In genomic region chr13:44308352-44308751, GRCh38 we compare ENCODE assay signal across 20 cellular contexts.
DNase-seq lines count a peak whose midpoint lies in the region; ATAC-seq, FAIRE-seq and TF ChIP-seq lines count a peak whose summit lies in the region.
"Had no signal": no experiment of that assay in that cellular context is flagged by ENCODE, and none has a peak within 500 bp of the region (broad histone marks: within the 10 kb centered on the region; RNA-seq: fewer than 3 reads in every experiment).

No MANE protein-coding gene starts in this region.

- RAD21 ChIA-PET in HCT116 (lab: Charles Lee; ENCODE audit: low non-redundant PET in 1 of 2, low total read pairs in 2 of 2, uncharacterized antibody in 2 of 2, unreplicated experiment in 2 of 2), result interaction anchor here in 1 of 2 experiments (2.6 kb wide), 1 partner anchor 65 kb away, joined by 11 read pairs; no protein-coding TSS in a partner anchor

- H3K27ac Mint-ChIP-seq in nephron, result peak overlapping the region in 2 of 3 experiments; percentile 10 to 95

- TF ChIP-seq POLR2A in HCT116 (IDR thresholded peaks at IDR 0.05; ENCODE audit: borderline replicate concordance, extremely low read depth, insufficient read depth, insufficient read length), result no peak
- TF ChIP-seq POLR2A in K562 (conservative IDR thresholded peaks at IDR 0.05), result no peak

- peaks cover 67% of the 10 kb centered on the region for H3K4me1 Mint-ChIP-seq in nephron

- TF ChIP-seq CTCF in HCT116 (IDR thresholded peaks at IDR 0.05 in 2 of 3, conservative IDR thresholded peaks at IDR 0.05 in 1 of 3; ENCODE audit: borderline replicate concordance in 1 of 3, insufficient read depth in 1 of 3, low read depth in 2 of 3, low read length in 2 of 3) (no peak), K562 (IDR thresholded peaks at IDR 0.05 in 2 of 3, conservative IDR thresholded peaks at IDR 0.05 in 1 of 3; ENCODE audit: insufficient read depth in 2 of 3, low read depth in 1 of 3, low read length in 3 of 3) (no peak), nephron (IDR thresholded peaks at IDR 0.05; ENCODE audit: unreplicated experiment in 3 of 3) (no peak)

- no peak overlapping the region for H3K4me3 Mint-ChIP-seq in nephron
- H3K4me3 Mint-ChIP-seq: CD14-positive monocyte had no signal

- no peaks in the 10 kb centered on the region for H3K9me1 ChIP-seq in K562 (ENCODE audit: control insufficient read depth, insufficient read depth, low read length)

- no peaks in the 10 kb centered on the region for H3K9me3 Mint-ChIP-seq in nephron

- H3K36me3 Mint-ChIP-seq in nephron (ENCODE audit: low read depth), result no peaks in the 10 kb centered on the region
- H3K36me3 Mint-ChIP-seq: CD14-positive monocyte had no signal

- intact Hi-C loops in HCT116 (cut with micrococcal nuclease), result no loop called here
- intact Hi-C loops in K562 (cut with micrococcal nuclease), result loop anchor here (5.0 kb wide), 1 partner anchor 66 kb away; no protein-coding TSS in a partner anchor

- TF ChIP-seq EP300 in K562 (IDR thresholded peaks at IDR 0.05; ENCODE audit: low read length), result no peak

- H3K9me3 ChIP-seq in HCT116 (ENCODE audit: control insufficient read depth in 1 of 2, insufficient read depth in 1 of 2, low read depth in 1 of 2, low read length in 2 of 2) (no peaks in the 10 kb centered on the region), K562 (replicated peaks; ENCODE audit: control insufficient read depth, insufficient read depth, low read depth, low read length) (no peaks in the 10 kb centered on the region), thymus (ENCODE audit: control insufficient read depth) (no peaks in the 10 kb centered on the region)

- H3K4me1 ChIP-seq in HCT116 (ENCODE audit: control insufficient read depth in 1 of 2, insufficient read depth in 2 of 2, low read length in 2 of 2), result peaks cover 75 to 100% of the 10 kb centered on the region in 2 experiments
- no peaks in the 10 kb centered on the region for H3K4me1 ChIP-seq in K562 (replicated peaks in 1 of 2; ENCODE audit: control insufficient read depth in 2 of 2, insufficient read depth in 2 of 2, low read length in 2 of 2)
- H3K4me1 ChIP-seq in thymus (ENCODE audit: control insufficient read depth, insufficient read depth, low read length), result peaks cover 39% of the 10 kb centered on the region

- H3K9me2 ChIP-seq in HCT116 (ENCODE audit: insufficient read depth), result no peaks in the 10 kb centered on the region

- H3K4me3 ChIP-seq in HCT116 (replicated peaks in 1 of 2; ENCODE audit: low read depth in 1 of 2, low read length in 2 of 2) (no peak overlapping the region), K562 (no peak overlapping the region), thymus (ENCODE audit: low read length) (no peak overlapping the region)

- H3K36me3 ChIP-seq in HCT116 (ENCODE audit: control insufficient read depth in 1 of 2, insufficient read depth in 2 of 2, low read length in 2 of 2) (no peaks in the 10 kb centered on the region), K562 (ENCODE audit: control insufficient read depth, insufficient read depth, low read length) (no peaks in the 10 kb centered on the region), thymus (ENCODE audit: control insufficient read depth, insufficient read depth) (no peaks in the 10 kb centered on the region)

- H4K20me1 ChIP-seq in HCT116 (ENCODE audit: insufficient read depth) (no peaks in the 10 kb centered on the region), K562 (replicated peaks; ENCODE audit: control insufficient read depth, insufficient read depth, low read length) (no peaks in the 10 kb centered on the region)

- FAIRE-seq in K562 (lab: Jason Lieb, UNC), result no peak
- FAIRE-seq: H54, HTR-8/SVneo had no signal

- no peak for DNase-seq in HCT116 (ENCODE audit: low read depth, low spot score)
- DNase-seq in K562 (ENCODE audit: extremely low read depth in 1 of 4, low spot score in 3 of 4), result no peak
- DNase-seq in NCI-H1694 treated with DMSO at 0.1 percent for 48 hours (lab: John Stamatoyannopoulos, UW), result no peak
- no peak for DNase-seq in KG1 (lab: John Stamatoyannopoulos, UW)
- DNase-seq: ACHN, AML-193, NCI-H1048, NCI-H1436 treated with DMSO at 0.1 percent for 48 hours, NCI-H2081, NCI-H510A, NCI-H82 had no signal

- POLR2A ChIA-PET in HCT116 (lab: Charles Lee) (interaction anchor here (8.6 kb wide), 1 partner anchor 126 kb away, joined by 172 read pairs; no protein-coding TSS in a partner anchor), K562 (lab: Yijun Ruan, JAX) (no interaction called here)

- WGBS in K562 (ENCODE audit: insufficient coverage, low coverage, missing lambda C conversion rate), result 0% methylated on average over 3 of the region's 3 CpGs
- WGBS in thymus, result 99% methylated on average over 3 of the region's 3 CpGs

- H2AFZ ChIP-seq in HCT116 (ENCODE audit: low read depth, low read length, poor library complexity, severe bottlenecking) (no peak overlapping the region), K562 (ENCODE audit: low read depth, low read length) (no peak overlapping the region)

- H3K27me3 ChIP-seq in HCT116 (ENCODE audit: insufficient read depth, low read length), result no peaks in the 10 kb centered on the region
- H3K27me3 ChIP-seq in K562 (ENCODE audit: control insufficient read depth in 2 of 2, insufficient read depth in 2 of 2, low read length in 2 of 2), result peaks cover 6 to 41% of the 10 kb centered on the region in 2 experiments; a peak in 3 of 5 replicates
- no peaks in the 10 kb centered on the region for H3K27me3 ChIP-seq in thymus (ENCODE audit: control insufficient read depth, insufficient read depth)

- H3K27me3 Mint-ChIP-seq in nephron (ENCODE audit: low read depth), result no peaks in the 10 kb centered on the region

- in situ Hi-C loops in K562 (cut with MboI), result no loop called here

- no peaks in the 10 kb centered on the region for H3K79me2 ChIP-seq in HCT116 (ENCODE audit: insufficient read depth, low read length)
- no peaks in the 10 kb centered on the region for H3K79me2 ChIP-seq in K562 (ENCODE audit: control insufficient read depth, insufficient read depth, low read length)

- CTCF ChIA-PET in HCT116 (lab: Charles Lee), result interaction anchor here (1.6 kb wide), 1 partner anchor 117 kb away, joined by 5 read pairs; no protein-coding TSS in a partner anchor
- CTCF ChIA-PET in K562 (lab: Yijun Ruan, JAX; ENCODE audit: low intra/inter-chr PET ratio), result no interaction called here

- BruUV-seq in HCT116 (replicated peaks; lab: Mats Ljungman, UMichigan) (no TSS peak), K562 (replicated peaks; lab: Mats Ljungman, UMichigan) (no TSS peak)

- H3K4me2 ChIP-seq in HCT116 (ENCODE audit: low read length) (peak overlapping the region; percentile 71; the same call in 1 of the 2 replicates), K562 (ENCODE audit: insufficient read depth, low read length) (no peak overlapping the region)

- H3K27ac ChIP-seq in HCT116 (ENCODE audit: low read depth, low read length) (peak overlapping the region; percentile 96), K562 (ENCODE audit: extremely low read depth, low read depth, low read length) (no peak overlapping the region), thymus (ENCODE audit: low read depth) (peak overlapping the region; percentile 46)
- H3K27ac ChIP-seq: HL-60 had no signal

- no peak for ATAC-seq in HCT116
- ATAC-seq in K562, result no peak
- ATAC-seq in HG03354 (IDR thresholded peaks at IDR 0.05; ENCODE audit: poor library complexity, severe bottlenecking, unreplicated experiment), result no peak
- no peak for ATAC-seq in GM19395 (IDR thresholded peaks at IDR 0.05; ENCODE audit: unreplicated experiment)
- ATAC-seq: Right ventricle myocardium inferior had no signal

- H3K9ac ChIP-seq in HCT116 (ENCODE audit: low read length), result no peak overlapping the region; the same call in 1 of the 2 replicates
- no peak overlapping the region for H3K9ac ChIP-seq in K562 (ENCODE audit: insufficient read depth in 1 of 2, low read depth in 2 of 2, low read length in 2 of 2)

- no peak for TF ChIP-seq RAD21 in HCT116 (IDR thresholded peaks at IDR 0.05; ENCODE audit: low read depth)
- no peak for TF ChIP-seq RAD21 in K562 (CRISPR knock-in tag; conservative IDR thresholded peaks at IDR 0.05 in 1 of 2, IDR thresholded peaks at IDR 0.05 in 1 of 2)

TF ChIP-seq in HCT116, 20 proteins besides CTCF, POLR2A, EP300 and RAD21 (continues in another document):
- TF ChIP-seq SRF (IDR thresholded peaks at IDR 0.05; ENCODE audit: low read depth) (no peak), CEBPB (IDR thresholded peaks at IDR 0.05; ENCODE audit: low read depth) (no peak), ZFX (IDR thresholded peaks at IDR 0.05) (no peak), ELF1 (IDR thresholded peaks at IDR 0.05; ENCODE audit: borderline replicate concordance, low read depth) (no peak), EGR1 (IDR thresholded peaks at IDR 0.05; ENCODE audit: low read depth) (no peak), MAX (IDR thresholded peaks at IDR 0.05) (no peak), TCF7L2 (IDR thresholded peaks at IDR 0.05; ENCODE audit: borderline replicate concordance, extremely low read depth, insufficient read depth, insufficient read length) (no peak), SIN3A (IDR thresholded peaks at IDR 0.05; ENCODE audit: low read depth) (no peak), FOSL1 (IDR thresholded peaks at IDR 0.05; ENCODE audit: low read depth) (no peak)

TF ChIP-seq in K562, 482 proteins besides CTCF, POLR2A, EP300 and RAD21 (continues in another document):
- no peak for TF ChIP-seq ZNF280B (CRISPR knock-in tag; IDR thresholded peaks at IDR 0.05)
- TF ChIP-seq, protein P1, sequence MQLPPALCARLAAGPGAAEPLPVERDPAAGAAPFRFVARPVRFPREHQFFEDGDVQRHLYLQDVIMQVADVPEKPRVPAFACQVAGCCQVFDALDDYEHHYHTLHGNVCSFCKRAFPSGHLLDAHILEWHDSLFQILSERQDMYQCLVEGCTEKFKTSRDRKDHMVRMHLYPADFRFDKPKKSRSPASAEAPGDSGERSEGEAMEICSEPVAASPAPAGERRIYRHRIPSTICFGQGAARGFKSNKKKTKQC (CRISPR knock-in tag; IDR thresholded peaks at IDR 0.05), result no peak
- no peak for TF ChIP-seq YBX1 (IDR thresholded peaks at IDR 0.05)
- peak; percentile 82 for TF ChIP-seq ZNF134 (CRISPR knock-in tag; conservative IDR thresholded peaks at IDR 0.05)
- no peak for TF ChIP-seq HNRNPUL1 (IDR thresholded peaks at IDR 0.05; ENCODE audit: low read length)
